Comparison of ENCODE assay signal across 1 cellular context in the genomic region with DNA sequence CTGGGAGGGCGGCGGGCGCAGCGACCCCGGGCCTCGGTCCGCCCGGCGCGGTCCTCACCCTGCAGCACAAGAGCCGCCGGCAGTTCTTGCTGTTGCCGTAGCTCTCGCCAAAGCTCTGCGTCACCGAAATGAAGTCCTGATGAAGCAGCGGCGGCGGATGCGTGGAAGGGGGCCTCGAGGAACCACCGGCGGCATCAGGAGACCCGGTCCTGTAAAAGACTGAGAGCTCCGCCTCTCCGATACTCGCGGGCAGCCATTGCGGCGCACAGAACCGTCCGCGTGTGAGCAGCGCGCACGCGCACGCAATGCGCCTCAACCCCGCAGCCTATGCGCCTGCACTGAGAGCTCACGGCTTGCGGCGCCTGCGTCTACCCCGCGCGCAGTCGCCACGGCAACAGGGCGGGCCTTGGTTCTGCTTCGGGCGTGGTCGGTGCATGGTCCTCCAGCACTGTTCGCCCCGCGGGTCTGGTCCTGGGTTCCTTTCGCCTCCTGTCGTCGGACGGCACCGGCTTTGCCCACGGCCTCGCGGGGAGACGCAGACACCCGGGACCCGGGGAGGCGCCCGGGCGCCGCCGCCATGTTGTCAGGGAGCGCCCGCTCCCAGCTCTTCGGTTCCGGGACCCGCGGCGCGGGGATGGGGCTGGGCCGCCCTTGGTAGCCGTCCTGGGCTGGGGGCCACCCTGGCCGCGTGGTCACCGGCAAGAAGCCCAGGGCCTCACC.
TF ChIP-seq lines count a peak whose summit lies in the region.

No MANE protein-coding gene starts in this region.

TF ChIP-seq in Ishikawa, 13 proteins besides CTCF, POLR2A, EP300 and RAD21 (continued from another document):
- TF ChIP-seq REST (IDR thresholded peaks at IDR 0.05; ENCODE audit: low read depth) (no peak; the same call in 1 of the 2 replicates), CEBPB (IDR thresholded peaks at IDR 0.05) (no peak), CREB1 (IDR thresholded peaks at IDR 0.05; ENCODE audit: low read depth) (no peak), TAF1 (IDR thresholded peaks at IDR 0.05; ENCODE audit: low read depth) (peak; percentile 96)
